Comparison of ENCODE assay signal across 32 cellular contexts in genomic region chr19:34598217-34599155, GRCh38.
"Had no signal": no experiment of that assay in that cellular context is flagged by ENCODE, and none has a peak within 500 bp of the region (broad histone marks: within the 10 kb centered on the region; RNA-seq: fewer than 3 reads in every experiment).

No MANE protein-coding gene starts in this region.

- H3K4me3 Mint-ChIP-seq: activated naive CD4-positive, alpha-beta T cell treated with anti-CD3 and anti-CD28 coated beads, Interleukin-2, amount 10 ng/mL, durations not matched to agents 7 days and 5 days; activated naive CD8-positive, alpha-beta T cell treated with anti-CD3 and anti-CD28 coated beads, Interleukin-2, amount 10 ng/mL, durations not matched to agents 7 days and 5 days; activated T-helper 1 cell treated with anti-CD3 and anti-CD28 coated beads, Interleukin-12 subunit alpha, Interleukin-12 subunit beta, Interleukin-2, Interleukin-4 antibody, amounts not matched to agents 30 ng/mL and 10 ng/mL and 1 ng/mL, durations not matched to agents 14 hours and 24 hours and 36 hours; dendritic cell treated with granulocyte-macrophage colony-stimulating factor and Interleukin-4, amounts not matched to agents 40 ng/mL and 50 ng/mL, for 4 days; endodermal cell; naive B cell; nephron progenitor cell; stimulated activated naive B cell treated with anti-CD40 and anti-IgM and Interleukin-4, amounts not matched to agents 10 μg/mL and 1 μg/mL and 100 μg/mL, for 72 hours; T-helper 1 cell treated with Interleukin-12 subunit alpha and Interleukin-12 subunit beta and Interleukin-4 antibody, amounts not matched to agents 30 μg/mL and 1 μg/mL, for 36 hours had no signal

- H3K4me1 ChIP-seq: parathyroid adenoma, tibial artery had no signal

- DNase-seq: activated CD4-positive, alpha-beta T cell treated with anti-CD3 and anti-CD28 coated beads for 4 hours; activated CD4-positive, alpha-beta T cell treated with anti-CD3 and anti-CD28 coated beads, Interleukin-2, amount 50 U/mL, for 48 hours; activated CD8-positive, alpha-beta memory T cell treated with anti-CD3 and anti-CD28 coated beads for 24 hours; activated gamma-delta T cell; activated naive CD4-positive, alpha-beta T cell treated with anti-CD3 and anti-CD28 coated beads, Interleukin-2, amount 10 ng/mL, durations not matched to agents 7 days and 5 days; activated naive CD8-positive, alpha-beta T cell treated with anti-CD3 and anti-CD28 coated beads, Interleukin-2, amount 10 ng/mL, durations not matched to agents 7 days and 5 days; amniotic stem cell; central memory CD4-positive, alpha-beta T cell; endodermal cell; foreskin fibroblast; head of caudate nucleus; kidney glomerular epithelial cell; naive B cell; nephron progenitor cell; stimulated activated CD4-positive, alpha-beta T cell treated with anti-CD3 and anti-CD28 coated beads, Interleukin-15, amount 100 ng/mL, for 24 hours; stimulated activated CD4-positive, alpha-beta T cell treated with anti-CD3 and anti-CD28 coated beads, Interleukin-2, amount 100 ng/mL, for 24 hours; stimulated activated naive B cell treated with anti-CD40 and anti-IgM and Interleukin-4, amounts not matched to agents 10 μg/mL and 1 μg/mL and 100 μg/mL, for 72 hours; T-helper 9 cell; tibial artery had no signal

- H3K27ac ChIP-seq: left lung, neutrophil, parathyroid adenoma, psoas muscle, suprapubic skin, tibial artery, VCaP had no signal

- H3K27ac Mint-ChIP-seq: activated naive CD4-positive, alpha-beta T cell treated with anti-CD3 and anti-CD28 coated beads, Interleukin-2, amount 10 ng/mL, durations not matched to agents 7 days and 5 days; activated naive CD8-positive, alpha-beta T cell treated with anti-CD3 and anti-CD28 coated beads, Interleukin-2, amount 10 ng/mL, durations not matched to agents 7 days and 5 days; activated T-helper 1 cell treated with anti-CD3 and anti-CD28 coated beads, Interleukin-12 subunit alpha, Interleukin-12 subunit beta, Interleukin-2, Interleukin-4 antibody, amounts not matched to agents 30 ng/mL and 10 ng/mL and 1 ng/mL, durations not matched to agents 14 hours and 24 hours and 36 hours; dendritic cell treated with granulocyte-macrophage colony-stimulating factor and Interleukin-4, amounts not matched to agents 40 ng/mL and 50 ng/mL, for 4 days; endodermal cell; nephron progenitor cell; stimulated activated naive B cell treated with anti-CD40 and anti-IgM and Interleukin-4, amounts not matched to agents 10 μg/mL and 1 μg/mL and 100 μg/mL, for 72 hours; T-helper 1 cell treated with Interleukin-12 subunit alpha and Interleukin-12 subunit beta and Interleukin-4 antibody, amounts not matched to agents 30 μg/mL and 1 μg/mL, for 36 hours had no signal

- FAIRE-seq: astrocyte, TTC549, urothelium cell line had no signal

- ATAC-seq: esophagus mucosa; left lung; stimulated activated naive B cell treated with anti-CD40 and anti-IgM and Interleukin-4, amounts not matched to agents 10 μg/mL and 1 μg/mL and 100 μg/mL, for 72 hours had no signal

- H3K4me3 ChIP-seq: left lung, psoas muscle, suprapubic skin, tibial artery had no signal

- H3K36me3 ChIP-seq: left lung, neutrophil, suprapubic skin, tibial artery had no signal

- H3K27me3 ChIP-seq: left lung, neutrophil, suprapubic skin, tibial artery had no signal

- H3K27me3 Mint-ChIP-seq: activated naive CD4-positive, alpha-beta T cell treated with anti-CD3 and anti-CD28 coated beads, Interleukin-2, amount 10 ng/mL, durations not matched to agents 7 days and 5 days; dendritic cell treated with granulocyte-macrophage colony-stimulating factor and Interleukin-4, amounts not matched to agents 40 ng/mL and 50 ng/mL, for 4 days; stimulated activated naive B cell treated with anti-CD40 and anti-IgM and Interleukin-4, amounts not matched to agents 10 μg/mL and 1 μg/mL and 100 μg/mL, for 72 hours had no signal

- H3K36me3 Mint-ChIP-seq: activated naive CD4-positive, alpha-beta T cell treated with anti-CD3 and anti-CD28 coated beads, Interleukin-2, amount 10 ng/mL, durations not matched to agents 7 days and 5 days; activated naive CD8-positive, alpha-beta T cell treated with anti-CD3 and anti-CD28 coated beads, Interleukin-2, amount 10 ng/mL, durations not matched to agents 7 days and 5 days had no signal

- H3K9me3 ChIP-seq: neutrophil had no signal

- H3K4me1 Mint-ChIP-seq: activated naive CD4-positive, alpha-beta T cell treated with anti-CD3 and anti-CD28 coated beads, Interleukin-2, amount 10 ng/mL, durations not matched to agents 7 days and 5 days; activated naive CD8-positive, alpha-beta T cell treated with anti-CD3 and anti-CD28 coated beads, Interleukin-2, amount 10 ng/mL, durations not matched to agents 7 days and 5 days; endodermal cell; naive B cell; nephron progenitor cell had no signal
